1 cellular context compared by ENCODE assay signal in genomic region chr20:327041-327945, GRCh38.
A peak's percentile ranks its signal among the peaks of the same experiment; 100 is the strongest.
TF ChIP-seq lines count a peak whose summit lies in the region.

No MANE protein-coding gene starts in this region.

TF ChIP-seq in HepG2, 621 proteins besides CTCF, POLR2A, EP300 and RAD21 (continued from another document and continues in another):
- TF ChIP-seq ZNF646 (CRISPR knock-in tag; IDR thresholded peaks at IDR 0.05) (no peak), TAF15 (IDR thresholded peaks at IDR 0.05; ENCODE audit: low read depth, low read length, poor library complexity, severe bottlenecking) (peak; percentile 98), ISL2 (CRISPR knock-in tag; IDR thresholded peaks at IDR 0.05) (peak; percentile 30; the same call in 1 of the 2 replicates), ZBED4 (CRISPR knock-in tag; IDR thresholded peaks at IDR 0.05; ENCODE audit: borderline replicate concordance) (peak; percentile 37; the same call in 1 of the 2 replicates), CREB1 (IDR thresholded peaks at IDR 0.05) (peak; percentile 78), CREB1 (CRISPR knock-in tag; IDR thresholded peaks at IDR 0.05) (no peak), MTF2 (CRISPR knock-in tag; IDR thresholded peaks at IDR 0.05; ENCODE audit: borderline replicate concordance) (0 out of 2 replicates have a peak, but pooled peaks have one; percentile 30), RFX1 (IDR thresholded peaks at IDR 0.05) (no peak; the same call in 1 of the 2 replicates), PBX3 (CRISPR knock-in tag; IDR thresholded peaks at IDR 0.05; ENCODE audit: borderline replicate concordance) (0 out of 2 replicates have a peak, but pooled peaks have one; percentile 41), HNF1B (CRISPR knock-in tag; IDR thresholded peaks at IDR 0.05) (peak; percentile 90), RBAK (CRISPR knock-in tag; IDR thresholded peaks at IDR 0.05) (no peak; the same call in 1 of the 2 replicates), NBN (conservative IDR thresholded peaks at IDR 0.05) (no peak), CERS6 (CRISPR knock-in tag; IDR thresholded peaks at IDR 0.05) (no peak), MAX (IDR thresholded peaks at IDR 0.05) (peak; percentile 98), PHF20 (CRISPR knock-in tag; IDR thresholded peaks at IDR 0.05) (peak; percentile 33; the same call in 1 of the 2 replicates), TBX2 (CRISPR knock-in tag; IDR thresholded peaks at IDR 0.05; ENCODE audit: borderline replicate concordance) (peak; percentile 92), ZNF33B (CRISPR knock-in tag; IDR thresholded peaks at IDR 0.05) (no peak; the same call in 1 of the 2 replicates), ZNF280D (CRISPR knock-in tag; IDR thresholded peaks at IDR 0.05) (peak; percentile 70; the same call in 1 of the 2 replicates), ZNF766 (CRISPR knock-in tag; IDR thresholded peaks at IDR 0.05; ENCODE audit: borderline replicate concordance) (no peak), PRMT3 (CRISPR knock-in tag; IDR thresholded peaks at IDR 0.05; ENCODE audit: borderline replicate concordance, low read depth) (no peak), NPAS2 (CRISPR knock-in tag; IDR thresholded peaks at IDR 0.05; ENCODE audit: borderline replicate concordance) (no peak), CENPT (CRISPR knock-in tag; IDR thresholded peaks at IDR 0.05; ENCODE audit: low read depth) (no peak; the same call in 1 of the 2 replicates), KDM4B (CRISPR knock-in tag; IDR thresholded peaks at IDR 0.05) (no peak), NFKBIZ (CRISPR knock-in tag; IDR thresholded peaks at IDR 0.05) (no peak), U2AF2 (IDR thresholded peaks at IDR 0.05; ENCODE audit: low read depth, low read length) (peak; percentile 23; the same call in 1 of the 2 replicates), BHLHE40 (IDR thresholded peaks at IDR 0.05; ENCODE audit: low read length) (peak; percentile 77), ATF7-NPFF (CRISPR knock-in tag; IDR thresholded peaks at IDR 0.05; ENCODE audit: low read depth) (peak; percentile 69; the same call in 1 of the 2 replicates)
- TF ChIP-seq, protein P1, sequence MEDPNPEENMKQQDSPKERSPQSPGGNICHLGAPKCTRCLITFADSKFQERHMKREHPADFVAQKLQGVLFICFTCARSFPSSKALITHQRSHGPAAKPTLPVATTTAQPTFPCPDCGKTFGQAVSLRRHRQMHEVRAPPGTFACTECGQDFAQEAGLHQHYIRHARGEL (CRISPR knock-in tag; IDR thresholded peaks at IDR 0.05) = no peak
- TF ChIP-seq, protein P2, sequence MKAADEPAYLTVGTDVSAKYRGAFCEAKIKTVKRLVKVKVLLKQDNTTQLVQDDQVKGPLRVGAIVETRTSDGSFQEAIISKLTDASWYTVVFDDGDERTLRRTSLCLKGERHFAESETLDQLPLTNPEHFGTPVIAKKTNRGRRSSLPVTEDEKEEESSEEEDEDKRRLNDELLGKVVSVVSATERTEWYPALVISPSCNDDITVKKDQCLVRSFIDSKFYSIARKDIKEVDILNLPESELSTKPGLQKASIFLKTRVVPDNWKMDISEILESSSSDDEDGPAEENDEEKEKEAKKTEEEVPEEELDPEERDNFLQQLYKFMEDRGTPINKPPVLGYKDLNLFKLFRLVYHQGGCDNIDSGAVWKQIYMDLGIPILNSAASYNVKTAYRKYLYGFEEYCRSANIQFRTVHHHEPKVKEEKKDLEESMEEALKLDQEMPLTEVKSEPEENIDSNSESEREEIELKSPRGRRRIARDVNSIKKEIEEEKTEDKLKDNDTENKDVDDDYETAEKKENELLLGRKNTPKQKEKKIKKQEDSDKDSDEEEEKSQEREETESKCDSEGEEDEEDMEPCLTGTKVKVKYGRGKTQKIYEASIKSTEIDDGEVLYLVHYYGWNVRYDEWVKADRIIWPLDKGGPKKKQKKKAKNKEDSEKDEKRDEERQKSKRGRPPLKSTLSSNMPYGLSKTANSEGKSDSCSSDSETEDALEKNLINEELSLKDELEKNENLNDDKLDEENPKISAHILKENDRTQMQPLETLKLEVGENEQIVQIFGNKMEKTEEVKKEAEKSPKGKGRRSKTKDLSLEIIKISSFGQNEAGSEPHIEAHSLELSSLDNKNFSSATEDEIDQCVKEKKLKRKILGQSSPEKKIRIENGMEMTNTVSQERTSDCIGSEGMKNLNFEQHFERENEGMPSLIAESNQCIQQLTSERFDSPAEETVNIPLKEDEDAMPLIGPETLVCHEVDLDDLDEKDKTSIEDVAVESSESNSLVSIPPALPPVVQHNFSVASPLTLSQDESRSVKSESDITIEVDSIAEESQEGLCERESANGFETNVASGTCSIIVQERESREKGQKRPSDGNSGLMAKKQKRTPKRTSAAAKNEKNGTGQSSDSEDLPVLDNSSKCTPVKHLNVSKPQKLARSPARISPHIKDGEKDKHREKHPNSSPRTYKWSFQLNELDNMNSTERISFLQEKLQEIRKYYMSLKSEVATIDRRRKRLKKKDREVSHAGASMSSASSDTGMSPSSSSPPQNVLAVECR (CRISPR knock-in tag; IDR thresholded peaks at IDR 0.05; ENCODE audit: borderline replicate concordance) = peak; percentile 91
